ENCODE assay signal across 22 cellular contexts in genomic region chr6:21080221-21080620, GRCh38.
"Had no signal": no experiment of that assay in that cellular context is flagged by ENCODE, and none has a peak within 500 bp of the region (broad histone marks: within the 10 kb centered on the region; RNA-seq: fewer than 3 reads in every experiment).

No MANE protein-coding gene starts in this region.

- H3K27ac ChIP-seq: VCaP had no signal

- H3K27me3 ChIP-seq: MG63 had no signal

- DNase-seq: activated CD4-positive, alpha-beta memory T cell treated with anti-CD3 and anti-CD28 coated beads, Interleukin-2, amount 10 ng/mL, durations not matched to agents 7 days and 5 days; activated CD4-positive, alpha-beta T cell treated with anti-CD3 and anti-CD28 coated beads for 36 hours; activated CD4-positive, alpha-beta T cell treated with anti-CD3 and anti-CD28 coated beads, Interleukin-2, amount 50 U/mL, for 1 hour; activated gamma-delta T cell; activated naive CD4-positive, alpha-beta T cell treated with anti-CD3 and anti-CD28 coated beads for 36 hours; activated T-cell treated with anti-CD3 and anti-CD28 coated beads for 4 hours; activated T-cell treated with anti-CD3 and anti-CD28 coated beads, Interleukin-2, amount 50 U/mL, for 48 hours; amygdala; MG63; MV-4-11; NCI-H1105; NCI-H1436; NCI-H1694 treated with DMSO at 0.1 percent for 48 hours; NCI-H2081; NCI-H510A treated with DMSO at 0.1 percent for 48 hours; NCI-H69; NK-92 treated with Interleukin-12 subunit alpha and Interleukin-12 subunit beta, amount 100 ng/mL, for 24 hours; SHP77 treated with DMSO at 0.1 percent for 48 hours; T-helper 1 cell had no signal

- H3K4me3 ChIP-seq: MG63 had no signal

- H3K36me3 ChIP-seq: MG63 had no signal

- ATAC-seq: activated CD4-positive, alpha-beta T cell treated with anti-CD3 and anti-CD28 coated beads for 36 hours; activated T-helper 17 cell treated with anti-CD3 and anti-CD28 coated beads, Interleukin-2, amount 50 U/mL, for 72 hours; Panc1 had no signal

- H3K9me3 ChIP-seq: MG63 had no signal
